ENCODE assay signal across 8 cellular contexts in genomic region chr9:93372391-93372790, GRCh38.
"Had no signal": no experiment of that assay in that cellular context is flagged by ENCODE, and none has a peak within 500 bp of the region (broad histone marks: within the 10 kb centered on the region; RNA-seq: fewer than 3 reads in every experiment).

No MANE protein-coding gene starts in this region.

- DNase-seq: GDM1, GF-D8 had no signal

- ATAC-seq: GM12878 had no signal

- FAIRE-seq: G401.6, GM12878, GM12891, GM12892, GM18507, GM19239 had no signal

- H3K4me3 ChIP-seq: GM12878 had no signal
